Comparison of ENCODE assay signal across 9 cellular contexts in genomic region chr1:203342192-203342940, GRCh38. TPM values are rescaled to one million over a fixed set of nuclear protein-coding genes. Genes with fewer than 3 reads are reported as not detected.
DNase-seq lines count a peak whose midpoint lies in the region; ATAC-seq and TF ChIP-seq lines count a peak whose summit lies in the region.
"Had no signal": no experiment of that assay in that cellular context is flagged by ENCODE, and none has a peak within 500 bp of the region (broad histone marks: within the 10 kb centered on the region; RNA-seq: fewer than 3 reads in every experiment).

No MANE protein-coding gene starts in this region.

- POLR2A ChIA-PET in Panc1 (lab: Charles Lee) = no interaction called here

- peak; percentile 89 for TF ChIP-seq CTCF in Panc1 (IDR thresholded peaks at IDR 0.05)
- peak; percentile 56 to 78 (median 68) for TF ChIP-seq CTCF in heart left ventricle (IDR thresholded peaks at IDR 0.05)
- TF ChIP-seq CTCF in gastrocnemius medialis (IDR thresholded peaks at IDR 0.05 in 4 of 5, conservative IDR thresholded peaks at IDR 0.05 in 1 of 5) = peak; percentile 30 to 79 (median 68)

- DNase-seq in DMS 273 (lab: John Stamatoyannopoulos, UW; ENCODE audit: unreplicated experiment) = peak; percentile 86
- DNase-seq in HK-2 (ENCODE audit: unreplicated experiment) = peak; percentile 25
- DNase-seq in Panc1 (ENCODE audit: low read depth, low spot score) = no peak
- DNase-seq in activated naive CD4-positive, alpha-beta T cell treated with anti-CD3 and anti-CD28 coated beads for 36 hours = peak; percentile 62
- peak in 4 of 5 donors; percentile 29 to 63 (median 52) for DNase-seq in heart left ventricle
- no peak for DNase-seq in gastrocnemius medialis

- H3K9me3 ChIP-seq in Panc1 (ENCODE audit: control insufficient read depth, insufficient read depth, low read depth, low read length) = no peaks in the 10 kb centered on the region
- no peaks in the 10 kb centered on the region for H3K9me3 ChIP-seq in heart left ventricle
- H3K9me3 ChIP-seq in gastrocnemius medialis = no peaks in the 10 kb centered on the region

- H3K4me3 ChIP-seq in Panc1 (ENCODE audit: low read depth in 2 of 2, low read length in 2 of 2) (no peak overlapping the region), heart left ventricle (no peak overlapping the region), gastrocnemius medialis (no peak overlapping the region)

- H3K36me3 ChIP-seq in Panc1 (ENCODE audit: control insufficient read depth, insufficient read depth, low read length) = no peaks in the 10 kb centered on the region
- H3K36me3 ChIP-seq in heart left ventricle = peaks cover 0 to 14% (median 0%) of the 10 kb centered on the region in 9 donors
- no peaks in the 10 kb centered on the region for H3K36me3 ChIP-seq in gastrocnemius medialis

- 47 to 55% (median 53%) methylated on average over 23 of the region's 23 CpGs for WGBS in heart left ventricle, 4 donors

- TF ChIP-seq POLR2A in heart left ventricle (IDR thresholded peaks at IDR 0.05) (no peak), gastrocnemius medialis (IDR thresholded peaks at IDR 0.05) (no peak)

- intact Hi-C loops in Panc1 (cut with micrococcal nuclease; ENCODE audit: unreplicated experiment) = loop anchor here (5.0 kb wide), 2 partner anchors 100 to 360 kb away; no protein-coding TSS in a partner anchor
- intact Hi-C loops in activated naive CD4-positive, alpha-beta T cell treated with anti-CD3 and anti-CD28 coated beads for 36 hours (cut with micrococcal nuclease) = loop anchor here (5.0 kb wide), 1 partner anchor 100 kb away; no protein-coding TSS in a partner anchor
- intact Hi-C loops in heart left ventricle (cut with DNase I) = loop anchor here in 7 of 10 donors (1.0 to 10.0 kb wide), 8 partner anchors 98 to 362 kb away; no protein-coding TSS in a partner anchor
- intact Hi-C loops in gastrocnemius medialis (cut with DNase I; ENCODE audit: low total_unique reads) = loop anchor here (5.0 kb wide), 2 partner anchors 100 to 360 kb away; no protein-coding TSS in a partner anchor

- no peak overlapping the region for H3K27ac Mint-ChIP-seq in activated naive CD4-positive, alpha-beta T cell treated with anti-CD3 and anti-CD28 coated beads for 36 hours

- ATAC-seq in Panc1 = peak; percentile 77
- ATAC-seq in heart left ventricle = peak; percentile 34 to 71 (median 64)
- peak in 1 of 2 donors; percentile 39 for ATAC-seq in gastrocnemius medialis
- ATAC-seq in HG02642 (IDR thresholded peaks at IDR 0.05; ENCODE audit: poor library complexity, unreplicated experiment) = no peak
- no peak for ATAC-seq in HG03521 (IDR thresholded peaks at IDR 0.05; ENCODE audit: unreplicated experiment)

- H3K27me3 ChIP-seq in Panc1 (ENCODE audit: control insufficient read depth, insufficient read depth, low read length) (peaks cover 43% of the 10 kb centered on the region), heart left ventricle (peaks cover 0 to 16% (median 0%) of the 10 kb centered on the region in 9 donors), gastrocnemius medialis (no peaks in the 10 kb centered on the region)

- H3K4me1 Mint-ChIP-seq in activated naive CD4-positive, alpha-beta T cell treated with anti-CD3 and anti-CD28 coated beads for 36 hours (ENCODE audit: low read depth) = peaks cover 16% of the 10 kb centered on the region

- H3K9me3 Mint-ChIP-seq in activated naive CD4-positive, alpha-beta T cell treated with anti-CD3 and anti-CD28 coated beads for 36 hours = no peaks in the 10 kb centered on the region

- H3K4me3 Mint-ChIP-seq in activated naive CD4-positive, alpha-beta T cell treated with anti-CD3 and anti-CD28 coated beads for 36 hours = peak overlapping the region; percentile 44

- H3K27me3 Mint-ChIP-seq in activated naive CD4-positive, alpha-beta T cell treated with anti-CD3 and anti-CD28 coated beads for 36 hours (ENCODE audit: low read depth) = peaks cover 4% of the 10 kb centered on the region

- BruUV-seq in Panc1 (replicated peaks; lab: Mats Ljungman, UMichigan) = no TSS peak

- H3K27ac ChIP-seq in Panc1 (ENCODE audit: low read length) = no peak overlapping the region
- peak overlapping the region in 2 of 12 donors; percentile 11 to 17 for H3K27ac ChIP-seq in heart left ventricle
- no peak overlapping the region for H3K27ac ChIP-seq in gastrocnemius medialis

- CTCF ChIA-PET in Panc1 (lab: Charles Lee) = interaction anchor here (0.7 to 1.4 kb wide), 5 partner anchors 15 to 163 kb away, joined by 3 to 5 read pairs (median 3); no protein-coding TSS in a partner anchor
- CTCF ChIA-PET in activated naive CD4-positive, alpha-beta T cell treated with anti-CD3 and anti-CD28 coated beads for 36 hours (lab: Charles Lee) = interaction anchor here (0.6 to 24.3 kb wide), 39 partner anchors 8 to 485 kb away, joined by 3 to 686 read pairs (median 4); partner anchors contain the start of genes ATP2B4 and FMOD

- in situ Hi-C loops in Panc1 (cut with HindIII; ENCODE audit: low pct_unique_long_range_greater_than_20kb, low sequenced_read_pairs) (no loop called here), gastrocnemius medialis (cut with MboI; ENCODE audit: low sequenced_read_pairs in 4 of 4) (loop anchor here (5.0 to 10.0 kb wide), 3 partner anchors 142 to 362 kb away; no protein-coding TSS in a partner anchor)

- H3K36me3 Mint-ChIP-seq in activated naive CD4-positive, alpha-beta T cell treated with anti-CD3 and anti-CD28 coated beads for 36 hours (ENCODE audit: low read depth) = no peaks in the 10 kb centered on the region

- H3K4me1 ChIP-seq in Panc1 (ENCODE audit: control insufficient read depth, insufficient read depth, low read length) = no peaks in the 10 kb centered on the region; the same call in 1 of the 2 replicates
- peaks cover 0 to 42% (median 15%) of the 10 kb centered on the region in 12 donors for H3K4me1 ChIP-seq in heart left ventricle
- peaks cover 7 to 18% of the 10 kb centered on the region in 2 donors for H3K4me1 ChIP-seq in gastrocnemius medialis

RNA-seq across cellular contexts. Expression of gene FMOD, which starts 8.6 kb away (rescaled TPM):
- total RNA-seq in Panc1 (2021; ENCODE audit: unreplicated experiment) (not detected), heart left ventricle (10 to 100 TPM in 4 of 9 donors, 1 to 10 TPM in 5; 6.1 to 33.2 (median 8.5) TPM), gastrocnemius medialis (10 to 100 TPM in 1 of 4 donors, 1 to 10 TPM in 3; 6.3 to 15.8 (median 7.8) TPM)
- polyA plus RNA-seq in Panc1 (2012; ENCODE audit: insufficient read length) = not detected
- total RNA-seq in activated naive CD4-positive, alpha-beta T cell treated with anti-CD3 and anti-CD28 coated beads for 36 hours = 1 to 10 TPM; 5.3 to 5.8 TPM
- polyA plus RNA-seq in heart left ventricle = 1 to 10 TPM; 3.0 to 7.0 TPM
- total RNA-seq: T-helper 2 cell treated with Interferon-gamma antibody and Interleukin-4, amounts not matched to agents 100 ng/mL and 5 ng/mL, for 36 hours had no signal

RNA-seq across cellular contexts. Expression of gene BTG2, which starts 37.0 kb away (rescaled TPM):
- total RNA-seq in Panc1 (2021; ENCODE audit: unreplicated experiment) (6.1 TPM), heart left ventricle (100 to 1,000 TPM in 1 of 9 donors, 10 to 100 TPM in 8; 28.0 to 174 (median 42.1) TPM), gastrocnemius medialis (100 to 1,000 TPM in 1 of 4 donors, 10 to 100 TPM in 3; 48.0 to 286 (median 74.9) TPM)
- polyA plus RNA-seq in Panc1 (2012; ENCODE audit: insufficient read length) = 1.5 TPM
- 100 to 1,000 TPM; 106 to 109 TPM for total RNA-seq in activated naive CD4-positive, alpha-beta T cell treated with anti-CD3 and anti-CD28 coated beads for 36 hours
- 10 to 100 TPM; 23.8 to 77.3 TPM for polyA plus RNA-seq in heart left ventricle

Comparison
In these comparisons a context has a peak if more than half of its experiments do, and no peak if none do; other contexts are left out.
1. DNase-seq: peak in DMS 273 (single experiment), HK-2 (single experiment), activated naive CD4-positive, alpha-beta T cell treated with anti-CD3 and anti-CD28 coated beads for 36 hours (single experiment) and heart left ventricle (4 of 5); none in Panc1 (single experiment) and gastrocnemius medialis (0 of 2).
2. ATAC-seq: peak in Panc1 (single experiment) and heart left ventricle (4 of 4); none in HG02642 (single experiment) and HG03521 (single experiment).
3. Peak in every context shown above with its lines, with median percentiles within 50 percentile points of each other: CTCF ChIP-seq.